ENCODE assay signal across 25 cellular contexts in genomic region chr17:77838748-77839147, GRCh38.
DNase-seq lines count a peak whose midpoint lies in the region; ATAC-seq lines count a peak whose summit lies in the region.
"Had no signal": no experiment of that assay in that cellular context is flagged by ENCODE, and none has a peak within 500 bp of the region (broad histone marks: within the 10 kb centered on the region; RNA-seq: fewer than 3 reads in every experiment).

No MANE protein-coding gene starts in this region.

- no peak for ATAC-seq in activated T-cell treated with anti-CD3 and anti-CD28 coated beads, Interleukin-2, amount 50 U/mL, for 4 hours
- no peak for ATAC-seq in HG03457 (IDR thresholded peaks at IDR 0.05; ENCODE audit: unreplicated experiment)
- ATAC-seq: esophagus mucosa, HCT116, heart right ventricle, mucosa of descending colon, pancreas, T-cell had no signal

- H3K27ac Mint-ChIP-seq in CD4-positive, alpha-beta memory T cell: peak overlapping the region in 4 of 7 donors; percentile 44 to 68 (median 56)
- peak overlapping the region in 5 of 6 donors; percentile 18 to 78 (median 60) for H3K27ac Mint-ChIP-seq in immature natural killer cell
- H3K27ac Mint-ChIP-seq: activated B cell treated with CpG ODN at 0.5 μM for 24 hours; activated naive CD4-positive, alpha-beta T cell treated with anti-CD3 and anti-CD28 coated beads, Interleukin-2, amount 50 U/mL, for 24 hours had no signal

- no peak overlapping the region for H3K27ac ChIP-seq in CD4-positive, alpha-beta memory T cell (ENCODE audit: low read depth, low read length)
- H3K27ac ChIP-seq in skeletal muscle tissue (ENCODE audit: low read depth, low read length): peak overlapping the region; percentile 69
- H3K27ac ChIP-seq: brain microvascular endothelial cell, pancreas, upper lobe of left lung had no signal

- H3K4me3 Mint-ChIP-seq in activated T-cell treated with anti-CD3 and anti-CD28 coated beads, Interleukin-2, amount 50 U/mL, for 4 hours: no peak overlapping the region
- H3K4me3 Mint-ChIP-seq in CD4-positive, alpha-beta memory T cell: no peak overlapping the region
- no peak overlapping the region for H3K4me3 Mint-ChIP-seq in immature natural killer cell
- H3K4me3 Mint-ChIP-seq: activated B cell treated with CpG ODN at 0.5 μM for 24 hours; activated naive CD4-positive, alpha-beta T cell treated with anti-CD3 and anti-CD28 coated beads, Interleukin-2, amount 50 U/mL, for 24 hours; nephron progenitor cell; T-cell had no signal

- intact Hi-C loops in CD4-positive, alpha-beta memory T cell (cut with micrococcal nuclease): no loop called here

- peaks cover 2% of the 10 kb centered on the region for H3K36me3 Mint-ChIP-seq in activated T-cell treated with anti-CD3 and anti-CD28 coated beads, Interleukin-2, amount 50 U/mL, for 4 hours (ENCODE audit: insufficient read depth)
- no peaks in the 10 kb centered on the region for H3K36me3 Mint-ChIP-seq in CD4-positive, alpha-beta memory T cell
- peaks cover 3% of the 10 kb centered on the region in 3 donors for H3K36me3 Mint-ChIP-seq in immature natural killer cell
- H3K36me3 Mint-ChIP-seq: activated naive CD4-positive, alpha-beta T cell treated with anti-CD3 and anti-CD28 coated beads, Interleukin-2, amount 50 U/mL, for 24 hours; T-cell had no signal

- no peak overlapping the region for H3K4me3 ChIP-seq in CD4-positive, alpha-beta memory T cell (ENCODE audit: low read length in 2 of 2)
- no peak overlapping the region for H3K4me3 ChIP-seq in skeletal muscle tissue (ENCODE audit: low read length in 3 of 3)
- H3K4me3 ChIP-seq: heart right ventricle, mucosa of descending colon, pancreas, upper lobe of left lung had no signal

- H3K9me3 Mint-ChIP-seq in activated T-cell treated with anti-CD3 and anti-CD28 coated beads, Interleukin-2, amount 50 U/mL, for 4 hours: no peaks in the 10 kb centered on the region
- no peaks in the 10 kb centered on the region for H3K9me3 Mint-ChIP-seq in CD4-positive, alpha-beta memory T cell
- peaks cover 0 to 12% (median 6%) of the 10 kb centered on the region in 6 donors for H3K9me3 Mint-ChIP-seq in immature natural killer cell
- H3K9me3 Mint-ChIP-seq: activated B cell treated with CpG ODN at 0.5 μM for 24 hours; activated naive CD4-positive, alpha-beta T cell treated with anti-CD3 and anti-CD28 coated beads, Interleukin-2, amount 50 U/mL, for 24 hours; nephron progenitor cell had no signal

- DNase-seq in activated T-cell treated with anti-CD3 and anti-CD28 coated beads, Interleukin-2, amount 50 U/mL, for 1 hour: peak; percentile 8
- DNase-seq in activated T-cell treated with anti-CD3 and anti-CD28 coated beads, Interleukin-2, amount 50 U/mL, for 4 hours: no peak
- DNase-seq in CD4-positive, alpha-beta memory T cell: no peak
- no peak for DNase-seq in immature natural killer cell
- DNase-seq in NCI-H345 (lab: John Stamatoyannopoulos, UW): no peak
- no peak for DNase-seq in NCI-H1105 treated with DMSO at 0.1 percent for 48 hours (lab: John Stamatoyannopoulos, UW)
- DNase-seq: 8988T; amniotic stem cell; brain microvascular endothelial cell; heart right ventricle; kidney glomerular epithelial cell; NCI-H1048; NCI-H1694; nephron progenitor cell; stimulated activated CD4-positive, alpha-beta T cell treated with anti-CD3 and anti-CD28 coated beads, Interleukin-4, amount 100 ng/mL, for 1 hour; T-cell; upper lobe of left lung had no signal

- H3K27me3 Mint-ChIP-seq in activated T-cell treated with anti-CD3 and anti-CD28 coated beads, Interleukin-2, amount 50 U/mL, for 4 hours (ENCODE audit: low read depth): no peaks in the 10 kb centered on the region
- no peaks in the 10 kb centered on the region for H3K27me3 Mint-ChIP-seq in CD4-positive, alpha-beta memory T cell
- peaks cover 11 to 24% (median 16%) of the 10 kb centered on the region in 3 donors for H3K27me3 Mint-ChIP-seq in immature natural killer cell (ENCODE audit: low read depth in 3 of 3)
- H3K27me3 Mint-ChIP-seq: activated naive CD4-positive, alpha-beta T cell treated with anti-CD3 and anti-CD28 coated beads, Interleukin-2, amount 50 U/mL, for 24 hours; T-cell had no signal

- no peaks in the 10 kb centered on the region for H3K36me3 ChIP-seq in CD4-positive, alpha-beta memory T cell (ENCODE audit: insufficient read depth, low read length)
- H3K36me3 ChIP-seq in skeletal muscle tissue (ENCODE audit: control insufficient read depth in 3 of 3, insufficient read depth in 3 of 3, low read length in 3 of 3): no peaks in the 10 kb centered on the region
- H3K36me3 ChIP-seq: brain microvascular endothelial cell, heart right ventricle, pancreas, upper lobe of left lung had no signal

- no peaks in the 10 kb centered on the region for H3K27me3 ChIP-seq in CD4-positive, alpha-beta memory T cell (ENCODE audit: insufficient read depth, low read length)
- no peaks in the 10 kb centered on the region for H3K27me3 ChIP-seq in skeletal muscle tissue (ENCODE audit: control insufficient read depth in 3 of 3, insufficient read depth in 3 of 3, low read length in 3 of 3)
- H3K27me3 ChIP-seq: brain microvascular endothelial cell, pancreas, upper lobe of left lung had no signal

- POLR2A ChIA-PET in CD4-positive, alpha-beta memory T cell (lab: Charles Lee; ENCODE audit: partially characterized antibody): no interaction called here

- H3K4me1 ChIP-seq in CD4-positive, alpha-beta memory T cell (ENCODE audit: insufficient read depth, low read length): peaks cover 36% of the 10 kb centered on the region
- peaks cover 31 to 58% (median 47%) of the 10 kb centered on the region in 3 donors for H3K4me1 ChIP-seq in skeletal muscle tissue (ENCODE audit: control insufficient read depth in 3 of 3, insufficient read depth in 3 of 3, low read length in 3 of 3)

- peaks cover 51% of the 10 kb centered on the region for H3K4me1 Mint-ChIP-seq in activated T-cell treated with anti-CD3 and anti-CD28 coated beads, Interleukin-2, amount 50 U/mL, for 4 hours (ENCODE audit: low read depth)
- peaks cover 34 to 67% (median 45%) of the 10 kb centered on the region in 4 donors for H3K4me1 Mint-ChIP-seq in CD4-positive, alpha-beta memory T cell
- peaks cover 69 to 89% of the 10 kb centered on the region in 2 donors for H3K4me1 Mint-ChIP-seq in immature natural killer cell

- no peak overlapping the region for H3K9ac ChIP-seq in skeletal muscle tissue (ENCODE audit: low read depth in 1 of 3, low read length in 3 of 3)

- H3K9me3 ChIP-seq in CD4-positive, alpha-beta memory T cell (ENCODE audit: control insufficient read depth in 1 of 2, low read length in 2 of 2): no peaks in the 10 kb centered on the region
- no peaks in the 10 kb centered on the region for H3K9me3 ChIP-seq in skeletal muscle tissue (ENCODE audit: control insufficient read depth in 3 of 3, low read length in 3 of 3)
- H3K9me3 ChIP-seq: heart right ventricle, mucosa of descending colon, pancreas, upper lobe of left lung had no signal

- CTCF ChIA-PET in CD4-positive, alpha-beta memory T cell (lab: Charles Lee; ENCODE audit: partially characterized antibody): no interaction called here
